Comparison of ENCODE assay signal across 1 cellular context in genomic region chr7:21923663-21924062, GRCh38.
TF ChIP-seq lines count a peak whose summit lies in the region.

No MANE protein-coding gene starts in this region.

TF ChIP-seq in WTC11, 78 proteins besides CTCF, POLR2A, EP300 and RAD21 (continued from another document):
- TF ChIP-seq MXD4 (CRISPR knock-in tag; IDR thresholded peaks at IDR 0.05; ENCODE audit: borderline replicate concordance) (no peak), MLX (CRISPR knock-in tag; IDR thresholded peaks at IDR 0.05) (no peak)
TF ChIP-seq in WTC11: peak in this region for 0.
